In genomic region chrX:38561951-38562719, GRCh38 we compare ENCODE assay signal across 8 cellular contexts. TPM values are rescaled to one million over a fixed set of nuclear protein-coding genes. Genes with fewer than 3 reads are reported as not detected.
DNase-seq lines count a peak whose midpoint lies in the region; ATAC-seq and TF ChIP-seq lines count a peak whose summit lies in the region.

No MANE protein-coding gene starts in this region.

- no peak for TF ChIP-seq CTCF in adrenal gland (IDR thresholded peaks at IDR 0.05)
- no peak for TF ChIP-seq CTCF in psoas muscle (IDR thresholded peaks at IDR 0.05)

- H3K27ac ChIP-seq in adrenal gland = peak overlapping the region in 3 of 5 donors; percentile 49 to 77 (median 63)
- H3K27ac ChIP-seq in psoas muscle = peak overlapping the region; percentile 86

- H3K36me3 ChIP-seq in adrenal gland (replicated peaks in 1 of 2) (no peaks in the 10 kb centered on the region), psoas muscle (ENCODE audit: insufficient read depth in 1 of 2, low read depth in 1 of 2) (no peaks in the 10 kb centered on the region)

- H3K9me3 ChIP-seq in adrenal gland (replicated peaks in 1 of 3) (no peaks in the 10 kb centered on the region), psoas muscle (no peaks in the 10 kb centered on the region)

- H3K4me1 ChIP-seq in adrenal gland (replicated peaks in 1 of 2) = no peaks in the 10 kb centered on the region
- no peaks in the 10 kb centered on the region for H3K4me1 ChIP-seq in psoas muscle

- peak in 1 of 2 donors; percentile 32 for TF ChIP-seq POLR2A in adrenal gland (IDR thresholded peaks at IDR 0.05)

- ATAC-seq in psoas muscle (peak; percentile 44 to 64 (median 52)), HG02571 (IDR thresholded peaks at IDR 0.05; ENCODE audit: unreplicated experiment) (no peak)

- WGBS in adrenal gland, 4 donors = 0 to 55% (median 16%) methylated on average over 15 to 35 of the region's 38 CpGs
- 1 to 31% (median 1%) methylated on average over 16 to 33 of the region's 38 CpGs for WGBS in psoas muscle, 3 donors

- no peaks in the 10 kb centered on the region for H3K27me3 ChIP-seq in adrenal gland
- H3K27me3 ChIP-seq in psoas muscle (ENCODE audit: insufficient read depth in 3 of 3, low read length in 2 of 3) = peaks cover 0 to 3% (median 0%) of the 10 kb centered on the region in 3 donors

- H3K4me3 ChIP-seq in adrenal gland = peak overlapping the region; percentile 14 to 65 (median 41)
- H3K4me3 ChIP-seq in psoas muscle = peak overlapping the region; percentile 73

- peak; percentile 55 for DNase-seq in DMS53 (lab: John Stamatoyannopoulos, UW)
- peak; percentile 38 for DNase-seq in NCI-H446 treated with DMSO at 0.1 percent for 48 hours (lab: John Stamatoyannopoulos, UW)
- DNase-seq in adrenal gland = peak; percentile 29 to 77 (median 44)
- peak in 47 of 51 donors; percentile 1 to 68 (median 21) for DNase-seq in hypothalamus (lab: John Stamatoyannopoulos, UW)
- DNase-seq in psoas muscle = peak; percentile 29 to 62
- no peak for DNase-seq in NOMO-1 treated with dmso at 0.1 percent for 144 hours (lab: John Stamatoyannopoulos, UW; ENCODE audit: unreplicated experiment)
- DNase-seq in foreskin melanocyte = no peak

- intact Hi-C loops in adrenal gland (cut with DNase I) = no loop called here
- intact Hi-C loops in psoas muscle (cut with DNase I) = loop anchor here in 1 of 2 donors (2.0 kb wide), 2 partner anchors 49 to 93 kb away; no protein-coding TSS in a partner anchor

RNA-seq across cellular contexts. Expression of gene TSPAN7, which starts 0.8 kb away (rescaled TPM):
- total RNA-seq in adrenal gland (100 to 1,000 TPM in 1 of 8 donors, 10 to 100 TPM in 7; 52.3 to 142 (median 86.3) TPM), psoas muscle (100 to 1,000 TPM; 136 to 234 (median 171) TPM)
- polyA plus RNA-seq in adrenal gland (100 to 1,000 TPM in 1 of 3 donors, 10 to 100 TPM in 2; 47.8 to 133 (median 86.9) TPM), psoas muscle (10 to 100 TPM; 65.2 to 86.8 (median 68.0) TPM)

Comparison
In these comparisons a context has a peak if more than half of its experiments do, and no peak if none do; other contexts are left out.
1. DNase-seq: peak in DMS53 (single experiment), NCI-H446 treated with DMSO at 0.1 percent for 48 hours (single experiment), adrenal gland (7 of 7), hypothalamus (47 of 51) and psoas muscle (2 of 2); none in NOMO-1 treated with dmso at 0.1 percent for 144 hours (single experiment) and foreskin melanocyte (single experiment).